1 cellular context compared by ENCODE assay signal in the genomic region with DNA sequence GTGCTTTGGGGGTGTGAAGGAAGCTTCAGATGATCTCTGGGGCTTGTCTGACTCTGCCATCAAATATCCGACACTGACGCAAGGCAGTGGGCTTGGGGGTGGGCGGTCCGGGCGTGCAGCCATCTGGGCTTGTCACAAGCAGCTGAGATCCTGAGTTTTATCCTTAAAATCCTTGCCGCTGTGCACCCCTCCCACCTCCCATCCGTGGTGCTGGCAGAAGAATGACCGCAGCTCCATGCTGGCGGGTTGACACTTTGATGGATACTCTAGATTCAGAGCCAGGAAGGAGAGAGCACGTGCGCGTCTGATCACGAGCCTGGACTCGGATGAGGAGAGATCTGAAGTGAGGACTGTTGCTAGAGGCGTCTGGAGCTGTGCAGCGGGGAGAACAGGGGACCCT.
TF ChIP-seq lines count a peak whose summit lies in the region.

No MANE protein-coding gene starts in this region.

TF ChIP-seq in WTC11, 78 proteins besides CTCF, POLR2A, EP300 and RAD21 (continued from another document):
- TF ChIP-seq, protein P1, sequence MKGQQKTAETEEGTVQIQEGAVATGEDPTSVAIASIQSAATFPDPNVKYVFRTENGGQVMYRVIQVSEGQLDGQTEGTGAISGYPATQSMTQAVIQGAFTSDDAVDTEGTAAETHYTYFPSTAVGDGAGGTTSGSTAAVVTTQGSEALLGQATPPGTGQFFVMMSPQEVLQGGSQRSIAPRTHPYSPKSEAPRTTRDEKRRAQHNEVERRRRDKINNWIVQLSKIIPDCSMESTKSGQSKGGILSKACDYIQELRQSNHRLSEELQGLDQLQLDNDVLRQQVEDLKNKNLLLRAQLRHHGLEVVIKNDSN (CRISPR knock-in tag; IDR thresholded peaks at IDR 0.05): no peak
- TF ChIP-seq ELF4 (CRISPR knock-in tag; IDR thresholded peaks at IDR 0.05; ENCODE audit: low read depth) (no peak), ZNF219 (CRISPR knock-in tag; IDR thresholded peaks at IDR 0.05; ENCODE audit: borderline replicate concordance) (no peak), FOXK1 (CRISPR knock-in tag; IDR thresholded peaks at IDR 0.05) (no peak), ZNF232 (CRISPR knock-in tag; IDR thresholded peaks at IDR 0.05) (no peak), ZBTB21 (CRISPR knock-in tag; IDR thresholded peaks at IDR 0.05; ENCODE audit: borderline replicate concordance) (no peak)
- TF ChIP-seq, protein P2, sequence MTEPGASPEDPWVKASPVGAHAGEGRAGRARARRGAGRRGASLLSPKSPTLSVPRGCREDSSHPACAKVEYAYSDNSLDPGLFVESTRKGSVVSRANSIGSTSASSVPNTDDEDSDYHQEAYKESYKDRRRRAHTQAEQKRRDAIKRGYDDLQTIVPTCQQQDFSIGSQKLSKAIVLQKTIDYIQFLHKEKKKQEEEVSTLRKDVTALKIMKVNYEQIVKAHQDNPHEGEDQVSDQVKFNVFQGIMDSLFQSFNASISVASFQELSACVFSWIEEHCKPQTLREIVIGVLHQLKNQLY (CRISPR knock-in tag; IDR thresholded peaks at IDR 0.05): no peak
- TF ChIP-seq, protein P3, sequence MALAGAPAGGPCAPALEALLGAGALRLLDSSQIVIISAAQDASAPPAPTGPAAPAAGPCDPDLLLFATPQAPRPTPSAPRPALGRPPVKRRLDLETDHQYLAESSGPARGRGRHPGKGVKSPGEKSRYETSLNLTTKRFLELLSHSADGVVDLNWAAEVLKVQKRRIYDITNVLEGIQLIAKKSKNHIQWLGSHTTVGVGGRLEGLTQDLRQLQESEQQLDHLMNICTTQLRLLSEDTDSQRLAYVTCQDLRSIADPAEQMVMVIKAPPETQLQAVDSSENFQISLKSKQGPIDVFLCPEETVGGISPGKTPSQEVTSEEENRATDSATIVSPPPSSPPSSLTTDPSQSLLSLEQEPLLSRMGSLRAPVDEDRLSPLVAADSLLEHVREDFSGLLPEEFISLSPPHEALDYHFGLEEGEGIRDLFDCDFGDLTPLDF (CRISPR knock-in tag; IDR thresholded peaks at IDR 0.05): no peak
- TF ChIP-seq, protein P4, sequence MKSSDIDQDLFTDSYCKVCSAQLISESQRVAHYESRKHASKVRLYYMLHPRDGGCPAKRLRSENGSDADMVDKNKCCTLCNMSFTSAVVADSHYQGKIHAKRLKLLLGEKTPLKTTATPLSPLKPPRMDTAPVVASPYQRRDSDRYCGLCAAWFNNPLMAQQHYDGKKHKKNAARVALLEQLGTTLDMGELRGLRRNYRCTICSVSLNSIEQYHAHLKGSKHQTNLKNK (CRISPR knock-in tag; IDR thresholded peaks at IDR 0.05): no peak
